8 cellular contexts compared by ENCODE assay signal in genomic region chr5:38555354-38556114, GRCh38. TPM values are rescaled to one million over a fixed set of nuclear protein-coding genes. Genes with fewer than 3 reads are reported as not detected.
DNase-seq lines count a peak whose midpoint lies in the region; ATAC-seq and FAIRE-seq lines count a peak whose summit lies in the region.

No MANE protein-coding gene starts in this region.

- peaks cover 66% of the 10 kb centered on the region for H3K27me3 Mint-ChIP-seq in activated T-helper 2 cell treated with anti-CD3 and anti-CD28 coated beads, Interferon-gamma antibody, Interleukin-2, Interleukin-4, amounts not matched to agents 10 μg/mL and 5 μg/mL and 100 μg/mL, durations not matched to agents 14 hours and 24 hours and 36 hours (ENCODE audit: low read depth)

- DNase-seq in HTR-8/SVneo (ENCODE audit: insufficient read length, low spot score) (peak; percentile 21), NCI-H1105 treated with DMSO at 0.1 percent for 48 hours (lab: John Stamatoyannopoulos, UW) (no peak), NCI-H128 (lab: John Stamatoyannopoulos, UW; ENCODE audit: unreplicated experiment) (no peak)
- no peak for DNase-seq in activated T-helper 2 cell treated with anti-CD3 and anti-CD28 coated beads, Interferon-gamma antibody, Interleukin-2, Interleukin-4, amounts not matched to agents 10 μg/mL and 5 μg/mL and 100 μg/mL, durations not matched to agents 14 hours and 24 hours and 36 hours (ENCODE audit: low spot score)
- no peak for DNase-seq in stimulated activated effector memory CD8-positive, alpha-beta T cell treated with anti-CD3 and anti-CD28 coated beads, Interleukin-12 subunit alpha, Interleukin-12 subunit beta, amount 100 ng/mL, for 72 hours (ENCODE audit: low spot score in 2 of 2)
- no peak for DNase-seq in effector CD4-positive, alpha-beta T cell
- no peak for DNase-seq in activated CD8-positive, alpha-beta memory T cell treated with anti-CD3 and anti-CD28 coated beads, Interleukin-2, amount 50 U/mL, for 48 hours

- no peaks in the 10 kb centered on the region for H3K9me3 ChIP-seq in iPS-20b (ENCODE audit: insufficient read depth, low read depth, low read length)

- FAIRE-seq in HTR-8/SVneo (lab: Jason Lieb, UNC), result peak; percentile 20

- H3K27ac ChIP-seq in iPS-20b (ENCODE audit: low read length), result no peak overlapping the region

- H3K27ac Mint-ChIP-seq in activated T-helper 2 cell treated with anti-CD3 and anti-CD28 coated beads, Interferon-gamma antibody, Interleukin-2, Interleukin-4, amounts not matched to agents 10 μg/mL and 5 μg/mL and 100 μg/mL, durations not matched to agents 14 hours and 24 hours and 36 hours, result no peak overlapping the region
- H3K27ac Mint-ChIP-seq in stimulated activated effector memory CD8-positive, alpha-beta T cell treated with anti-CD3 and anti-CD28 coated beads, Interleukin-12 subunit alpha, Interleukin-12 subunit beta, amount 100 ng/mL, for 72 hours, result no peak overlapping the region

- intact Hi-C loops in activated T-helper 2 cell treated with anti-CD3 and anti-CD28 coated beads, Interferon-gamma antibody, Interleukin-2, Interleukin-4, amounts not matched to agents 10 μg/mL and 5 μg/mL and 100 μg/mL, durations not matched to agents 14 hours and 24 hours and 36 hours (cut with micrococcal nuclease), result loop anchor here (1.0 to 10.0 kb wide), 4 partner anchors 114 to 519 kb away; partner anchors contain the start of genes EGFLAM and RICTOR

- no peaks in the 10 kb centered on the region for H3K9me3 Mint-ChIP-seq in activated T-helper 2 cell treated with anti-CD3 and anti-CD28 coated beads, Interferon-gamma antibody, Interleukin-2, Interleukin-4, amounts not matched to agents 10 μg/mL and 5 μg/mL and 100 μg/mL, durations not matched to agents 14 hours and 24 hours and 36 hours
- no peaks in the 10 kb centered on the region for H3K9me3 Mint-ChIP-seq in stimulated activated effector memory CD8-positive, alpha-beta T cell treated with anti-CD3 and anti-CD28 coated beads, Interleukin-12 subunit alpha, Interleukin-12 subunit beta, amount 100 ng/mL, for 72 hours

- H3K27me3 ChIP-seq in iPS-20b (ENCODE audit: insufficient read depth, low read length), result peaks cover 14% of the 10 kb centered on the region; the same call in 1 of the 2 replicates

- no peak for ATAC-seq in stimulated activated effector memory CD8-positive, alpha-beta T cell treated with anti-CD3 and anti-CD28 coated beads, Interleukin-12 subunit alpha, Interleukin-12 subunit beta, amount 100 ng/mL, for 72 hours

- peaks cover 3% of the 10 kb centered on the region for H3K36me3 Mint-ChIP-seq in activated T-helper 2 cell treated with anti-CD3 and anti-CD28 coated beads, Interferon-gamma antibody, Interleukin-2, Interleukin-4, amounts not matched to agents 10 μg/mL and 5 μg/mL and 100 μg/mL, durations not matched to agents 14 hours and 24 hours and 36 hours (ENCODE audit: low read depth)
- no peaks in the 10 kb centered on the region for H3K36me3 Mint-ChIP-seq in stimulated activated effector memory CD8-positive, alpha-beta T cell treated with anti-CD3 and anti-CD28 coated beads, Interleukin-12 subunit alpha, Interleukin-12 subunit beta, amount 100 ng/mL, for 72 hours

- peak overlapping the region; percentile 80 for H3K4me3 Mint-ChIP-seq in activated T-helper 2 cell treated with anti-CD3 and anti-CD28 coated beads, Interferon-gamma antibody, Interleukin-2, Interleukin-4, amounts not matched to agents 10 μg/mL and 5 μg/mL and 100 μg/mL, durations not matched to agents 14 hours and 24 hours and 36 hours (ENCODE audit: low read depth)
- H3K4me3 Mint-ChIP-seq in stimulated activated effector memory CD8-positive, alpha-beta T cell treated with anti-CD3 and anti-CD28 coated beads, Interleukin-12 subunit alpha, Interleukin-12 subunit beta, amount 100 ng/mL, for 72 hours, result peak overlapping the region; percentile 61

- H3K4me1 ChIP-seq in iPS-20b (ENCODE audit: insufficient read depth, low read length), result peaks cover 20% of the 10 kb centered on the region; the same call in 1 of the 2 replicates

- peak overlapping the region; percentile 88 for H3K4me3 ChIP-seq in iPS-20b (ENCODE audit: low read length)

- H3K4me1 Mint-ChIP-seq in activated T-helper 2 cell treated with anti-CD3 and anti-CD28 coated beads, Interferon-gamma antibody, Interleukin-2, Interleukin-4, amounts not matched to agents 10 μg/mL and 5 μg/mL and 100 μg/mL, durations not matched to agents 14 hours and 24 hours and 36 hours (ENCODE audit: low read depth), result peaks cover 11% of the 10 kb centered on the region
- peaks cover 12% of the 10 kb centered on the region for H3K4me1 Mint-ChIP-seq in stimulated activated effector memory CD8-positive, alpha-beta T cell treated with anti-CD3 and anti-CD28 coated beads, Interleukin-12 subunit alpha, Interleukin-12 subunit beta, amount 100 ng/mL, for 72 hours

- H3K36me3 ChIP-seq in iPS-20b (ENCODE audit: insufficient read depth, low read depth, low read length), result no peaks in the 10 kb centered on the region

- H3K9ac ChIP-seq in iPS-20b (ENCODE audit: low read depth, low read length), result peak overlapping the region; percentile 64; the same call in 1 of the 2 replicates

RNA-seq across cellular contexts. Expression of gene LIFR, which starts 0.9 kb away (rescaled TPM):
- 0.25 TPM in 1 of 2 replicates, not detected in the other for total RNA-seq in activated T-helper 2 cell treated with anti-CD3 and anti-CD28 coated beads, Interferon-gamma antibody, Interleukin-2, Interleukin-4, amounts not matched to agents 10 μg/mL and 5 μg/mL and 100 μg/mL, durations not matched to agents 14 hours and 24 hours and 36 hours
